ENCODE assay signal across 9 cellular contexts in genomic region chr12:32589165-32589891, GRCh38.
DNase-seq lines count a peak whose midpoint lies in the region; ATAC-seq and TF ChIP-seq lines count a peak whose summit lies in the region.
"Had no signal": no experiment of that assay in that cellular context is flagged by ENCODE, and none has a peak within 500 bp of the region (broad histone marks: within the 10 kb centered on the region; RNA-seq: fewer than 3 reads in every experiment).

No MANE protein-coding gene starts in this region.

- ATAC-seq in Right ventricle myocardium inferior = peak; percentile 31
- ATAC-seq in heart left ventricle = no peak
- peak; percentile 52 for ATAC-seq in upper lobe of right lung
- ATAC-seq in HG03521 (IDR thresholded peaks at IDR 0.05; ENCODE audit: unreplicated experiment) = no peak
- ATAC-seq in GM18870 (IDR thresholded peaks at IDR 0.05; ENCODE audit: unreplicated experiment) = no peak

- peaks cover 42% of the 10 kb centered on the region for H3K4me1 Mint-ChIP-seq in activated naive CD8-positive, alpha-beta T cell treated with anti-CD3 and anti-CD28 coated beads for 36 hours
- peaks cover 29% of the 10 kb centered on the region for H3K4me1 Mint-ChIP-seq in HFFc6 (ENCODE audit: low read depth)

- no peaks in the 10 kb centered on the region for H3K27me3 Mint-ChIP-seq in activated naive CD8-positive, alpha-beta T cell treated with anti-CD3 and anti-CD28 coated beads for 36 hours
- H3K27me3 Mint-ChIP-seq in HFFc6 (ENCODE audit: insufficient read depth) = peaks cover 3% of the 10 kb centered on the region; the same call in 1 of the 2 replicates

- no peaks in the 10 kb centered on the region for H3K9me3 ChIP-seq in heart left ventricle
- no peaks in the 10 kb centered on the region for H3K9me3 ChIP-seq in upper lobe of right lung

- H3K9me3 Mint-ChIP-seq in activated naive CD8-positive, alpha-beta T cell treated with anti-CD3 and anti-CD28 coated beads for 36 hours = peaks cover 7% of the 10 kb centered on the region
- H3K9me3 Mint-ChIP-seq in HFFc6 = no peaks in the 10 kb centered on the region

- H3K27ac Mint-ChIP-seq in activated naive CD8-positive, alpha-beta T cell treated with anti-CD3 and anti-CD28 coated beads for 36 hours = peak overlapping the region; percentile 88
- H3K27ac Mint-ChIP-seq in HFFc6 = no peak overlapping the region

- DNase-seq in Right ventricle myocardium inferior (ENCODE audit: missing footprints) (no peak), heart left ventricle (no peak), KG1 (lab: John Stamatoyannopoulos, UW) (peak; percentile 54), upper lobe of right lung (no peak), HFFc6 (no peak)
- no peak for DNase-seq in activated naive CD8-positive, alpha-beta T cell treated with anti-CD3 and anti-CD28 coated beads for 36 hours
- DNase-seq: MM.1S had no signal

- no peak for TF ChIP-seq POLR2A in heart left ventricle (IDR thresholded peaks at IDR 0.05)

- peaks cover 0 to 44% (median 17%) of the 10 kb centered on the region in 9 donors for H3K36me3 ChIP-seq in heart left ventricle
- H3K36me3 ChIP-seq in upper lobe of right lung = peaks cover 2% of the 10 kb centered on the region

- peak overlapping the region; percentile 40 for H3K4me3 Mint-ChIP-seq in activated naive CD8-positive, alpha-beta T cell treated with anti-CD3 and anti-CD28 coated beads for 36 hours
- no peak overlapping the region for H3K4me3 Mint-ChIP-seq in HFFc6

- 66 to 79% (median 69%) methylated on average over 4 of the region's 4 CpGs for WGBS in heart left ventricle, 4 donors

- peaks cover 8% of the 10 kb centered on the region for H3K36me3 Mint-ChIP-seq in activated naive CD8-positive, alpha-beta T cell treated with anti-CD3 and anti-CD28 coated beads for 36 hours
- no peaks in the 10 kb centered on the region for H3K36me3 Mint-ChIP-seq in HFFc6 (ENCODE audit: low read depth)

- intact Hi-C loops in Right ventricle myocardium inferior (cut with DNase I) = no loop called here
- intact Hi-C loops in heart left ventricle (cut with DNase I) = loop anchor here in 1 of 10 donors (10.0 kb wide), 1 partner anchor 55 kb away; no protein-coding TSS in a partner anchor
- intact Hi-C loops in upper lobe of right lung (cut with DNase I) = no loop called here

- TF ChIP-seq CTCF in heart left ventricle (IDR thresholded peaks at IDR 0.05) (no peak), upper lobe of right lung (IDR thresholded peaks at IDR 0.05) (no peak), HFFc6 (IDR thresholded peaks at IDR 0.05) (no peak)

- H3K4me3 ChIP-seq in heart left ventricle (no peak overlapping the region), upper lobe of right lung (no peak overlapping the region)

- no peaks in the 10 kb centered on the region for H3K27me3 ChIP-seq in heart left ventricle
- H3K27me3 ChIP-seq in upper lobe of right lung = no peaks in the 10 kb centered on the region

- H3K4me1 ChIP-seq in heart left ventricle (peaks cover 0 to 47% (median 6%) of the 10 kb centered on the region in 12 donors), upper lobe of right lung (peaks cover 13% of the 10 kb centered on the region)

- H3K27ac ChIP-seq in heart left ventricle (peak overlapping the region in 1 of 12 donors; percentile 80), upper lobe of right lung (peak overlapping the region; percentile 14)

Comparison
In these comparisons a context has a peak if more than half of its experiments do, and no peak if none do; other contexts are left out.
1. ATAC-seq: peak in Right ventricle myocardium inferior (single experiment) and upper lobe of right lung (single experiment); none in heart left ventricle (0 of 4), HG03521 (single experiment) and GM18870 (single experiment).